1 cellular context compared by ENCODE assay signal in genomic region chr6:53067307-53067706, GRCh38.
TF ChIP-seq lines count a peak whose summit lies in the region.

No MANE protein-coding gene starts in this region.

TF ChIP-seq in IMR-90, 13 proteins besides CTCF, POLR2A, EP300 and RAD21:
- TF ChIP-seq BHLHE40 (IDR thresholded peaks at IDR 0.05; ENCODE audit: low read depth, low read length) (no peak), RFX5 (IDR thresholded peaks at IDR 0.05; ENCODE audit: low read depth, low read length) (no peak), CHD1 (IDR thresholded peaks at IDR 0.05; ENCODE audit: low read depth, low read length) (no peak), FOS (IDR thresholded peaks at IDR 0.05; ENCODE audit: low read depth, low read length) (no peak), MXI1 (IDR thresholded peaks at IDR 0.05; ENCODE audit: borderline replicate concordance, low read depth, low read length) (no peak), MAFK (IDR thresholded peaks at IDR 0.05; ENCODE audit: low read depth, low read length) (no peak)
- TF ChIP-seq, protein P1, sequence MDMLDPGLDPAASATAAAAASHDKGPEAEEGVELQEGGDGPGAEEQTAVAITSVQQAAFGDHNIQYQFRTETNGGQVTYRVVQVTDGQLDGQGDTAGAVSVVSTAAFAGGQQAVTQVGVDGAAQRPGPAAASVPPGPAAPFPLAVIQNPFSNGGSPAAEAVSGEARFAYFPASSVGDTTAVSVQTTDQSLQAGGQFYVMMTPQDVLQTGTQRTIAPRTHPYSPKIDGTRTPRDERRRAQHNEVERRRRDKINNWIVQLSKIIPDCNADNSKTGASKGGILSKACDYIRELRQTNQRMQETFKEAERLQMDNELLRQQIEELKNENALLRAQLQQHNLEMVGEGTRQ (IDR thresholded peaks at IDR 0.05; ENCODE audit: low read depth, low read length) = no peak
TF ChIP-seq in IMR-90: peak in this region for 0.
